ENCODE assay signal across 8 cellular contexts in the genomic region with DNA sequence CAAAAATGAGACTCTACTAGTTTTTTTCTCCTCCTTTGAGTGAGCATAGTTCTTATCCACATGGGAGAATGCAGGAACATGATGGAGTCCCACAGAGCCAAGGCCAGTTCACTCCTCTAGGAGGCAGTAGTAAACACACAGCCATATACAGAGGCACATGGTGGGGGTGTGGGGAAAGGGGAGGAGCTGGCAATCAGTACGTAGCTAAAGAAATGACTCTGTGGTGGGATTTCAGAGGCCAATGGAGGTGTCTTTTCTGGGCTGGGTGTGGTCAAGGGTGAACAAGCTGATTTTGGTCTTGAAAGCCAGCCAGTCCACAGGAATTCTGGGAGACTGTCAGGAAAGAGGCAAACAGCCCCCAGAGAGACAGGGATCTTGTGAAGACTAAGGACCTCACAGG.
DNase-seq lines count a peak whose midpoint lies in the region; ATAC-seq and TF ChIP-seq lines count a peak whose summit lies in the region.

No MANE protein-coding gene starts in this region.

- H3K36me3 ChIP-seq in iPS-20b (ENCODE audit: insufficient read depth, low read depth, low read length): no peaks in the 10 kb centered on the region

- peak; percentile 45 for TF ChIP-seq CTCF in GM10266 (IDR thresholded peaks at IDR 0.05; ENCODE audit: control insufficient read depth, insufficient read depth, low read depth, missing control alignments)

- H3K4me1 ChIP-seq in iPS-20b (ENCODE audit: insufficient read depth, low read length): peaks cover 2% of the 10 kb centered on the region; the same call in 1 of the 2 replicates

- no peaks in the 10 kb centered on the region for H3K27me3 ChIP-seq in iPS-20b (ENCODE audit: insufficient read depth, low read length)

- H3K9me3 ChIP-seq in iPS-20b (ENCODE audit: insufficient read depth, low read depth, low read length): no peaks in the 10 kb centered on the region

- no peak overlapping the region for H3K4me3 ChIP-seq in iPS-20b (ENCODE audit: low read length)

- peak overlapping the region; percentile 22; the same call in 1 of the 2 replicates for H3K9ac ChIP-seq in iPS-20b (ENCODE audit: low read depth, low read length)

- peak; percentile 60 for DNase-seq in GM10266 (ENCODE audit: extremely low spot score)
- peak; percentile 2 for DNase-seq in SIG-M5 (lab: John Stamatoyannopoulos, UW)
- peak; percentile 82 for DNase-seq in activated effector memory CD4-positive, alpha-beta T cell treated with anti-CD3 and anti-CD28 coated beads, Interleukin-2, amount 50 U/mL, for 16 hours
- peak; percentile 4 to 39 for DNase-seq in stimulated activated CD8-positive, alpha-beta memory T cell treated with anti-CD3 and anti-CD28 coated beads, Interleukin-15, amount 100 ng/mL, for 4 hours (ENCODE audit: low read depth in 2 of 2)
- no peak for DNase-seq in epidermal melanocyte (ENCODE audit: insufficient read length, low spot score)

- ATAC-seq in HG03460 (IDR thresholded peaks at IDR 0.05; ENCODE audit: unreplicated experiment) (peak; percentile 59), HG03095 (IDR thresholded peaks at IDR 0.05; ENCODE audit: unreplicated experiment) (no peak)

- no peak overlapping the region for H3K27ac ChIP-seq in iPS-20b (ENCODE audit: low read length)
